ENCODE assay signal across 22 cellular contexts in genomic region chr3:112987710-112988334, GRCh38. TPM values are rescaled to one million over a fixed set of nuclear protein-coding genes. Genes with fewer than 3 reads are reported as not detected.
DNase-seq lines count a peak whose midpoint lies in the region; ATAC-seq, FAIRE-seq and TF ChIP-seq lines count a peak whose summit lies in the region.
"Had no signal": no experiment of that assay in that cellular context is flagged by ENCODE, and none has a peak within 500 bp of the region (broad histone marks: within the 10 kb centered on the region; RNA-seq: fewer than 3 reads in every experiment).

No MANE protein-coding gene starts in this region.

- no peak for TF ChIP-seq POLR2A in HepG2 (IDR thresholded peaks at IDR 0.05; ENCODE audit: insufficient read depth in 1 of 2, low read depth in 2 of 2, low read length in 2 of 2)
- no peak for TF ChIP-seq POLR2A in right lobe of liver (IDR thresholded peaks at IDR 0.05)
- TF ChIP-seq POLR2A in GM12892 (IDR thresholded peaks at IDR 0.05; ENCODE audit: low read depth, low read length), result no peak

- no peaks in the 10 kb centered on the region for H3K36me3 Mint-ChIP-seq in activated B cell treated with CpG ODN at 0.5 μM for 24 hours (ENCODE audit: low read depth)

- no peak for TF ChIP-seq CTCF in HepG2 (CRISPR knock-in tag; IDR thresholded peaks at IDR 0.05)
- no peak for TF ChIP-seq CTCF in right lobe of liver (IDR thresholded peaks at IDR 0.05)
- TF ChIP-seq CTCF in activated B cell treated with CpG ODN at 0.5 μM for 24 hours (IDR thresholded peaks at IDR 0.05), result no peak
- no peak for TF ChIP-seq CTCF in RWPE1 (conservative IDR thresholded peaks at IDR 0.05; ENCODE audit: low read depth)

- no peak overlapping the region for H3K4me3 Mint-ChIP-seq in activated B cell treated with CpG ODN at 0.5 μM for 24 hours

- CTCF ChIA-PET in HepG2 (lab: Yijun Ruan, JAX; ENCODE audit: low intra/inter-chr PET ratio, low total read pairs) (no interaction called here), activated B cell treated with CpG ODN at 0.5 μM for 24 hours (lab: Charles Lee) (interaction anchor here (0.8 to 1.7 kb wide), 5 partner anchors 9 to 345 kb away, joined by 3 to 5 read pairs (median 3); no protein-coding TSS in a partner anchor), RWPE1 (lab: Yijun Ruan, JAX) (interaction anchor here (0.8 kb wide), 1 partner anchor 346 kb away, joined by 3 read pairs; no protein-coding TSS in a partner anchor)

- H4K20me1 ChIP-seq in HepG2 (ENCODE audit: insufficient read depth, low read length), result no peaks in the 10 kb centered on the region

- no peak overlapping the region for H2AK5ac ChIP-seq in mesenchymal stem cell (ENCODE audit: low read length, severe bottlenecking)

- H4K91ac ChIP-seq in mesenchymal stem cell (ENCODE audit: low read length), result peak overlapping the region; percentile 3

- TF ChIP-seq EP300 in HepG2 (IDR thresholded peaks at IDR 0.05; ENCODE audit: low read depth in 2 of 2, low read length in 2 of 2), result no peak
- TF ChIP-seq EP300 in HepG2 (CRISPR knock-in tag; IDR thresholded peaks at IDR 0.05; ENCODE audit: borderline replicate concordance), result no peak

- H3K18ac ChIP-seq in mesenchymal stem cell (ENCODE audit: low read depth in 1 of 2, low read length in 2 of 2), result no peak overlapping the region

- H3K9ac ChIP-seq in HepG2 (ENCODE audit: insufficient read depth, low read depth, low read length) (no peak overlapping the region), mesenchymal stem cell (ENCODE audit: low read length) (no peak overlapping the region)

- ATAC-seq in HepG2 (no peak), right lobe of liver (no peak), activated B cell treated with CpG ODN at 0.5 μM for 24 hours (ENCODE audit: low read depth) (no peak), GM21825 (IDR thresholded peaks at IDR 0.05; ENCODE audit: unreplicated experiment) (no peak)

- H3K79me2 ChIP-seq in HepG2 (ENCODE audit: insufficient read depth, low read length), result peaks cover 13% of the 10 kb centered on the region

- no peak overlapping the region for H3K4ac ChIP-seq in mesenchymal stem cell (ENCODE audit: low read depth in 1 of 2, low read length in 2 of 2)

- in situ Hi-C loops in HepG2 (cut with HindIII; ENCODE audit: extremely low pct_ligation_motif_present, low pct_unique_long_range_greater_than_20kb), result no loop called here

- no peak overlapping the region for H4K8ac ChIP-seq in mesenchymal stem cell (ENCODE audit: low read length)

- H2BK5ac ChIP-seq in mesenchymal stem cell (ENCODE audit: low read depth, low read length, poor library complexity, severe bottlenecking), result no peak overlapping the region

- POLR2A ChIA-PET in HepG2 (lab: Yijun Ruan, JAX), result no interaction called here
- POLR2A ChIA-PET in activated B cell treated with CpG ODN at 0.5 μM for 24 hours (lab: Charles Lee), result interaction anchor here (1.1 to 1.2 kb wide), 2 partner anchors 13 to 31 kb away, joined by 3 read pairs; partner anchors contain the start of gene CD200R1
- POLR2A ChIA-PET in RWPE1 (lab: Yijun Ruan, JAX; ENCODE audit: low non-redundant PET), result no interaction called here

- H3K23ac ChIP-seq in mesenchymal stem cell (ENCODE audit: low read length in 2 of 2), result no peak overlapping the region

- H3K79me1 ChIP-seq in mesenchymal stem cell (replicated peaks; ENCODE audit: low read length, poor library complexity, severe bottlenecking), result no peaks in the 10 kb centered on the region

- FAIRE-seq in HepG2 (lab: Jason Lieb, UNC), result no peak
- FAIRE-seq in GM12892 (lab: Jason Lieb, UNC), result no peak
- FAIRE-seq: HTR-8/SVneo had no signal

- intact Hi-C loops in HepG2 (cut with micrococcal nuclease; ENCODE audit: unreplicated experiment) (no loop called here), right lobe of liver (cut with DNase I) (loop anchor here (10.0 kb wide), 1 partner anchor 343 kb away; the partner anchor contains the start of gene CCDC80 (in 2 of the 2)), activated B cell treated with CpG ODN at 0.5 μM for 24 hours (cut with micrococcal nuclease) (no loop called here)

- H3K9me3 ChIP-seq in HepG2 (ENCODE audit: low read length) (no peaks in the 10 kb centered on the region), right lobe of liver (no peaks in the 10 kb centered on the region), mesenchymal stem cell (ENCODE audit: control insufficient read depth, low read length) (no peaks in the 10 kb centered on the region)
- H3K9me3 ChIP-seq: MG63, SJCRH30 had no signal

- H2BK120ac ChIP-seq in mesenchymal stem cell (ENCODE audit: low read depth, low read length), result no peak overlapping the region

- no peaks in the 10 kb centered on the region for H3K27me3 Mint-ChIP-seq in activated B cell treated with CpG ODN at 0.5 μM for 24 hours
- H3K27me3 Mint-ChIP-seq: IgD-negative memory B cell had no signal

- WGBS in HepG2 (ENCODE audit: low lambda C conversion rate), result 65% methylated on average over 5 of the region's 9 CpGs
- 75% methylated on average over 6 of the region's 9 CpGs for WGBS in right lobe of liver (ENCODE audit: insufficient coverage, low coverage, low lambda C conversion rate, missing lambda C conversion rate)
- 92% methylated on average over 6 of the region's 9 CpGs for WGBS in mesenchymal stem cell

- no peak overlapping the region for H2BK15ac ChIP-seq in mesenchymal stem cell (ENCODE audit: low read depth, poor library complexity, severe bottlenecking)

- no peak overlapping the region for H3K4me2 ChIP-seq in HepG2 (ENCODE audit: low read depth, low read length)
- H3K4me2 ChIP-seq in mesenchymal stem cell (ENCODE audit: low read length, poor library complexity, severe bottlenecking), result no peak overlapping the region
- H3K4me2 ChIP-seq: PC-9 had no signal

- H3K4me1 ChIP-seq in HepG2 (ENCODE audit: insufficient read depth, low read length) (peaks cover 22% of the 10 kb centered on the region), right lobe of liver (peaks cover 0 to 11% (median 0%) of the 10 kb centered on the region in 4 donors), mesenchymal stem cell (ENCODE audit: control insufficient read depth, insufficient read depth, low read depth, low read length) (no peaks in the 10 kb centered on the region)

- no peak overlapping the region for H2BK12ac ChIP-seq in mesenchymal stem cell (ENCODE audit: low read length in 2 of 2)

- no peak overlapping the region for H2AFZ ChIP-seq in HepG2 (ENCODE audit: low read length)
- no peak overlapping the region for H2AFZ ChIP-seq in mesenchymal stem cell (ENCODE audit: low read depth, low read length)
- H2AFZ ChIP-seq: PC-9 had no signal

- H3K27ac ChIP-seq in HepG2 (ENCODE audit: extremely low read length, insufficient read depth, low read length), result no peak overlapping the region
- H3K27ac ChIP-seq in right lobe of liver, result no peak overlapping the region
- H3K27ac ChIP-seq in mesenchymal stem cell (ENCODE audit: low read length, poor library complexity, severe bottlenecking), result no peak overlapping the region
- H3K27ac ChIP-seq in RWPE1, result no peak overlapping the region
- H3K27ac ChIP-seq: C4-2B, PC-9, SJCRH30 had no signal

- no peak for DNase-seq in HepG2 (ENCODE audit: low spot score)
- DNase-seq in right lobe of liver, result no peak
- DNase-seq in activated B cell treated with CpG ODN at 0.5 μM for 24 hours, result no peak
- DNase-seq in mesenchymal stem cell, result no peak
- DNase-seq in GM12892 (ENCODE audit: insufficient read length), result no peak
- no peak for DNase-seq in RWPE1 (ENCODE audit: low spot score)
- DNase-seq: ACHN, DMS79 treated with DMSO at 0.1 percent for 48 hours, H7, Kasumi-1, MG63, NCI-H1092, NCI-H1436 treated with DMSO at 0.1 percent for 48 hours, NCI-H2029, NCI-H345, NCI-H524 treated with DMSO at 0.1 percent for 48 hours, PC-9, SJCRH30 had no signal

- H3K9me3 Mint-ChIP-seq in activated B cell treated with CpG ODN at 0.5 μM for 24 hours, result no peaks in the 10 kb centered on the region
- H3K9me3 Mint-ChIP-seq: IgD-negative memory B cell had no signal

- H3K4me1 Mint-ChIP-seq in activated B cell treated with CpG ODN at 0.5 μM for 24 hours, result peaks cover 47% of the 10 kb centered on the region

- H3K4me3 ChIP-seq in HepG2 (replicated peaks in 1 of 3; ENCODE audit: insufficient read depth in 1 of 3, low read depth in 2 of 3, low read length in 3 of 3) (no peak overlapping the region), right lobe of liver (no peak overlapping the region), mesenchymal stem cell (ENCODE audit: insufficient read depth in 1 of 2, low read depth in 1 of 2, low read length in 2 of 2) (no peak overlapping the region)
- H3K4me3 ChIP-seq: MG63, PC-9, SJCRH30 had no signal

- no peak for TF ChIP-seq RAD21 in HepG2 (CRISPR knock-in tag; IDR thresholded peaks at IDR 0.05)

- BruUV-seq in HepG2 (replicated peaks; lab: Mats Ljungman, UMichigan), result no TSS peak

- peak overlapping the region; percentile 22 for H3K27ac Mint-ChIP-seq in activated B cell treated with CpG ODN at 0.5 μM for 24 hours

- H3K27me3 ChIP-seq in HepG2 (ENCODE audit: control insufficient read depth in 1 of 2, insufficient read depth in 2 of 2, low read length in 2 of 2), result no peaks in the 10 kb centered on the region; a peak in 1 of 5 replicates
- H3K27me3 ChIP-seq in right lobe of liver, result no peaks in the 10 kb centered on the region
- no peaks in the 10 kb centered on the region for H3K27me3 ChIP-seq in mesenchymal stem cell (ENCODE audit: control insufficient read depth in 1 of 2, insufficient read depth in 1 of 2, low read length in 2 of 2)
- H3K27me3 ChIP-seq: MG63, SJCRH30 had no signal

- no peaks in the 10 kb centered on the region for H3K36me3 ChIP-seq in HepG2 (replicated peaks in 1 of 2; ENCODE audit: control insufficient read depth in 1 of 2, insufficient read depth in 2 of 2, low read length in 2 of 2)
- no peaks in the 10 kb centered on the region for H3K36me3 ChIP-seq in right lobe of liver
- H3K36me3 ChIP-seq in mesenchymal stem cell (ENCODE audit: control insufficient read depth in 1 of 2, insufficient read depth in 2 of 2, low read depth in 1 of 2, low read length in 2 of 2), result no peaks in the 10 kb centered on the region
- H3K36me3 ChIP-seq: MG63 had no signal

- no peak overlapping the region for H3K14ac ChIP-seq in mesenchymal stem cell (ENCODE audit: low read length in 2 of 2)

RNA-seq across cellular contexts. Expression of gene GTPBP8, which starts 3.0 kb away (rescaled TPM):
- 16.7 and 26.7 TPM in 2 replicates for total RNA-seq in HepG2 (2016; rRNA removed; fragmentation: Illumina TruSeq; extraction: Trizol)
- 4.1 and 5.9 TPM in 2 replicates for total RNA-seq in HepG2 (2016; cell fraction: cytosol; rRNA removed; fragmentation: Illumina TruSeq; extraction: Trizol; ENCODE audit: low read depth)
- total RNA-seq in HepG2 (2016; cell fraction: insoluble cytoplasmic fraction; rRNA removed; fragmentation: Illumina TruSeq; extraction: Trizol), result 18.2 and 28.9 TPM in 2 replicates
- total RNA-seq in HepG2 (2016; cell fraction: membrane; rRNA removed; fragmentation: Illumina TruSeq; extraction: Trizol), result 7.1 and 9.6 TPM in 2 replicates
- total RNA-seq in HepG2 (2016; cell fraction: nucleus; rRNA removed; fragmentation: Illumina TruSeq; extraction: Trizol), result 11.9 and 13.8 TPM in 2 replicates
- 9.1 and 12.5 TPM in 2 replicates for polyA plus RNA-seq in HepG2 (2011; rRNA removed)
- polyA plus RNA-seq in HepG2 (2011; cell fraction: cytosol; rRNA removed), result 13.0 and 18.4 TPM in 2 replicates
- 17.1 and 17.4 TPM in 2 replicates for polyA plus RNA-seq in HepG2 (2011; cell fraction: nucleus; rRNA removed)
- 10.1 and 10.3 TPM in 2 replicates for polyA plus RNA-seq in HepG2 (2012)
- 4.4 and 5.3 TPM in 2 replicates for polyA plus RNA-seq in HepG2 (2016; cell fraction: cytosol; fragmentation: Illumina TruSeq; extraction: Trizol; ENCODE audit: low read depth)
- 21.6 and 26.4 TPM in 2 replicates for polyA plus RNA-seq in HepG2 (2016; cell fraction: insoluble cytoplasmic fraction; fragmentation: Illumina TruSeq; extraction: Trizol; ENCODE audit: low read depth)
- 6.3 and 6.8 TPM in 2 replicates for polyA plus RNA-seq in HepG2 (2016; cell fraction: membrane; fragmentation: Illumina TruSeq; extraction: Trizol; ENCODE audit: low read depth)
- 12.4 and 13.5 TPM in 2 replicates for polyA plus RNA-seq in HepG2 (2016; cell fraction: nucleus; fragmentation: Illumina TruSeq; extraction: Trizol; ENCODE audit: insufficient read depth, low read depth)
- polyA minus RNA-seq in HepG2 (2011; rRNA and poly(A)+ RNA removed; ENCODE audit: low replicate concordance), result 38.5 and 39.1 TPM in 2 replicates
- 8.9 and 9.7 TPM in 2 replicates for polyA minus RNA-seq in HepG2 (2011; cell fraction: cytosol; rRNA and poly(A)+ RNA removed)
- polyA minus RNA-seq in HepG2 (2011; cell fraction: nucleus; rRNA and poly(A)+ RNA removed), result 29.7 and 32.4 TPM in 2 replicates
- total RNA-seq in right lobe of liver, result 10 to 100 TPM in 2 of 6 experiments, 1 to 10 TPM in 4; 3.7 to 16.2 (median 7.5) TPM
- total RNA-seq in activated B cell treated with CpG ODN at 0.5 μM for 24 hours, result 14.3 and 18.1 TPM in 2 replicates
- polyA plus RNA-seq in mesenchymal stem cell (2013, experiment 1 of 2), result 37.4 TPM
- polyA plus RNA-seq in mesenchymal stem cell (2013, experiment 2 of 2), result 37.3 TPM
- 12.3 TPM for polyA plus RNA-seq in GM12892 (2012; ENCODE audit: missing spikeins)

RNA-seq across cellular contexts. Expression of gene CD200R1, which starts 12.9 kb away (rescaled TPM):
- total RNA-seq in HepG2 (2016; rRNA removed; fragmentation: Illumina TruSeq; extraction: Trizol) (not detected in 2 replicates), right lobe of liver (1 to 10 TPM in 2 of 6 experiments, under 1 TPM in 4; 0.44 to 1.4 (median 0.86) TPM), activated B cell treated with CpG ODN at 0.5 μM for 24 hours (3.3 and 4.1 TPM in 2 replicates)
- not detected in 2 replicates for total RNA-seq in HepG2 (2016; cell fraction: cytosol; rRNA removed; fragmentation: Illumina TruSeq; extraction: Trizol; ENCODE audit: low read depth)
- total RNA-seq in HepG2 (2016; cell fraction: insoluble cytoplasmic fraction; rRNA removed; fragmentation: Illumina TruSeq; extraction: Trizol), result not detected in 2 replicates
- not detected in 2 replicates for total RNA-seq in HepG2 (2016; cell fraction: membrane; rRNA removed; fragmentation: Illumina TruSeq; extraction: Trizol)
- not detected in 2 replicates for total RNA-seq in HepG2 (2016; cell fraction: nucleus; rRNA removed; fragmentation: Illumina TruSeq; extraction: Trizol)
- polyA plus RNA-seq in HepG2 (2011; rRNA removed), result 0.04 and 0.05 TPM in 2 replicates
- polyA plus RNA-seq in HepG2 (2011; cell fraction: cytosol; rRNA removed), result not detected in 2 replicates
- not detected in 2 replicates for polyA plus RNA-seq in HepG2 (2011; cell fraction: nucleus; rRNA removed)
- not detected in 2 replicates for polyA plus RNA-seq in HepG2 (2012)
- not detected in 2 replicates for polyA plus RNA-seq in HepG2 (2016; cell fraction: cytosol; fragmentation: Illumina TruSeq; extraction: Trizol; ENCODE audit: low read depth)
- not detected in 2 replicates for polyA plus RNA-seq in HepG2 (2016; cell fraction: insoluble cytoplasmic fraction; fragmentation: Illumina TruSeq; extraction: Trizol; ENCODE audit: low read depth)
- not detected in 2 replicates for polyA plus RNA-seq in HepG2 (2016; cell fraction: membrane; fragmentation: Illumina TruSeq; extraction: Trizol; ENCODE audit: low read depth)
- not detected in 2 replicates for polyA plus RNA-seq in HepG2 (2016; cell fraction: nucleus; fragmentation: Illumina TruSeq; extraction: Trizol; ENCODE audit: insufficient read depth, low read depth)
- not detected in 2 replicates for polyA minus RNA-seq in HepG2 (2011; rRNA and poly(A)+ RNA removed; ENCODE audit: low replicate concordance)
- not detected in 2 replicates for polyA minus RNA-seq in HepG2 (2011; cell fraction: cytosol; rRNA and poly(A)+ RNA removed)
- not detected in 2 replicates for polyA minus RNA-seq in HepG2 (2011; cell fraction: nucleus; rRNA and poly(A)+ RNA removed)
- polyA plus RNA-seq in mesenchymal stem cell (2013, experiment 1 of 2), result 0.04 TPM
- polyA plus RNA-seq in mesenchymal stem cell (2013, experiment 2 of 2), result not detected
- polyA plus RNA-seq in GM12892 (2012; ENCODE audit: missing spikeins), result 2.3 TPM

Comparison
In these comparisons a context has a peak if more than half of its experiments do, and no peak if none do; other contexts are left out.
1. intact Hi-C loops: an anchor here in right lobe of liver (10.0 kb wide); none called in HepG2 and activated B cell treated with CpG ODN at 0.5 μM for 24 hours.